1 cellular context compared by ENCODE assay signal in genomic region chr15:66751579-66751978, GRCh38.
A peak's percentile ranks its signal among the peaks of the same experiment; 100 is the strongest.
TF ChIP-seq lines count a peak whose summit lies in the region.

No MANE protein-coding gene starts in this region.

TF ChIP-seq in HEK293, 187 proteins besides CTCF, POLR2A, EP300 and RAD21 (continued from another document):
- TF ChIP-seq TSHZ1 (tag by site-specific recombination; IDR thresholded peaks at IDR 0.05; ENCODE audit: borderline replicate concordance) (no peak), ZNF560 (tag by site-specific recombination; IDR thresholded peaks at IDR 0.05; ENCODE audit: borderline replicate concordance) (no peak), ZNF530 (tag by site-specific recombination; IDR thresholded peaks at IDR 0.05; ENCODE audit: low read depth) (no peak), ZNF19 (tag by site-specific recombination; IDR thresholded peaks at IDR 0.05; ENCODE audit: low read depth) (no peak), ZNF558 (tag by site-specific recombination; IDR thresholded peaks at IDR 0.05) (no peak), EGR2 (tag by site-specific recombination; IDR thresholded peaks at IDR 0.05; ENCODE audit: low read depth) (peak; percentile 32; the same call in 1 of the 2 replicates), KLF16 (tag by site-specific recombination; IDR thresholded peaks at IDR 0.05) (no peak)
